8 cellular contexts compared by ENCODE assay signal in the genomic region with DNA sequence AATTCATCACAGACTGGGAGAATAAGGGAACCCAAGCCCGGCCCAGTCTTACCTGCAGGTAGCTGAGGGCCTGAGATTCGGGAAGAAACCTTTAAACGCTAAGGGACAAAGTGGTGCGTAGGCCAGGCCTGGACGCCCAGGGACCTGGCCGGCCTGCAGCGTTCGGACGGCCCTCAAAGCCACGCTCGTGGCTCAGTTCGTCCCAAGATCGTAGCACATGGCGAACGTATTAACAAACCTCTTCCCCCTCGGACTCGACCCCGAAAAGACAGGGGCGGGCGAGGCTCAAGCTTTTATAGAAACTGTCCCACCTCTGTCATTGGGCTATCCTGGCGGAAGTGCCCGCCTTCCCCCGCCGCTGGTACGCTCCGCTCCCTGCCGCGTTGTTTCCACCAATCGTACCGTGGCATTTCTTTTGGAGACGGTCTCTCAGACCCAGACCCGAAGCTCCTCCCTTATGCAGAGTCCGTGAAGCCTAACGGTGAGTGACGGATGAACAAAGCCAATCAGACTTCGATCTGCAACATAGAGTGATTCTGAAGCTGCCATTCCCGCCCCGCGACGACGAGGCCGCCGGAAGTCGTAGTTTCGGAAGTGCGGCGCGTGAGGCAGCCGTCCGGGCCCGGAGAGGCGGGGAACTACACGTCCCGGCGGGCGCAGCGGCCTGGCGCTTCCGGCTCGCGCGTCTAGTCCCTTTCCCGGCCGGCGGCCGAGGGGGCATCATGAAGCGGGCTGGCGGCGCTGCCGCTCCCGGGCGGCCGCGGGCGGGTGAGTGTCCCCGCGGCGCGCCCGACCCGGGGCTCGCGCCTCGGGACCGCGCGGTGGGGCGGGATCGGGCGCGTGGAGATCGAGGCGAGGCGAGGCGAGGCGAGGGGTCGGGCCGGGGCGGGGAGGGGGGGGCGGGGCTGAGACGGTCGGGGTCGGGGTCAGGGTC. TPM values are rescaled to one million over a fixed set of nuclear protein-coding genes. Genes with fewer than 3 reads are reported as not detected.
DNase-seq lines count a peak whose midpoint lies in the region; ATAC-seq and TF ChIP-seq lines count a peak whose summit lies in the region.

A gene (plus strand): TSS at position 692 of the 934 bp plus-strand sequence. CDS start 8,139 bp downstream, outside the sequence.

- peaks cover 30% of the 10 kb centered on the region for H3K36me3 ChIP-seq in ACC112 (ENCODE audit: insufficient read depth, low read length)
- H3K36me3 ChIP-seq in breast epithelium: no peaks in the 10 kb centered on the region
- peaks cover 20% of the 10 kb centered on the region for H3K36me3 ChIP-seq in iPS-18a (ENCODE audit: control insufficient read depth, low read depth, low read length)
- H3K36me3 ChIP-seq in skeletal muscle satellite cell (ENCODE audit: insufficient read depth, low read length): peaks cover 42% of the 10 kb centered on the region

- DNase-seq in NCI-H2196 treated with DMSO at 0.1 percent for 48 hours (lab: John Stamatoyannopoulos, UW; ENCODE audit: unreplicated experiment) (peak; percentile 99), breast epithelium (ENCODE audit: low spot score in 2 of 2) (peak; percentile 98 to 100)

- H3K4me3 ChIP-seq in ACC112 (ENCODE audit: low read depth, low read length) (peak within 1 kb of the TSS; percentile 98), breast epithelium (peak within 1 kb of the TSS; percentile 82 to 90 (median 89)), iPS-18a (ENCODE audit: low read length) (peak within 1 kb of the TSS; percentile 98), skeletal muscle satellite cell (ENCODE audit: low read length) (peak within 1 kb of the TSS; percentile 92)

- H3K27me3 ChIP-seq in ACC112 (ENCODE audit: insufficient read depth, low read length) (no peaks in the 10 kb centered on the region), breast epithelium (no peaks in the 10 kb centered on the region), iPS-18a (ENCODE audit: control insufficient read depth, insufficient read depth, low read length) (no peaks in the 10 kb centered on the region), skeletal muscle satellite cell (ENCODE audit: control insufficient read depth, insufficient read depth, low read length) (no peaks in the 10 kb centered on the region)

- H3K9me3 ChIP-seq in breast epithelium (no peaks in the 10 kb centered on the region), iPS-18a (ENCODE audit: control insufficient read depth, low read depth, low read length) (no peaks in the 10 kb centered on the region), skeletal muscle satellite cell (replicated peaks; ENCODE audit: low read length) (no peaks in the 10 kb centered on the region)

- H3K4me1 ChIP-seq in ACC112 (ENCODE audit: control insufficient read depth, insufficient read depth, low read length, unreplicated experiment) (peaks cover 55% of the 10 kb centered on the region), breast epithelium (peaks cover 51 to 61% of the 10 kb centered on the region in 2 donors), iPS-18a (ENCODE audit: control insufficient read depth, low read depth, low read length) (peaks cover 22% of the 10 kb centered on the region), skeletal muscle satellite cell (ENCODE audit: control insufficient read depth, insufficient read depth, low read length) (peaks cover 62% of the 10 kb centered on the region)

- H3K27ac ChIP-seq in ACC112 (ENCODE audit: low read depth, low read length): peak within 1 kb of the TSS; percentile 95
- H3K27ac ChIP-seq in VCaP: peak within 1 kb of the TSS; percentile 89
- peak within 1 kb of the TSS; percentile 84 to 97 for H3K27ac ChIP-seq in breast epithelium
- peak within 1 kb of the TSS; percentile 83 for H3K27ac ChIP-seq in iPS-18a (ENCODE audit: low read length)

- intact Hi-C loops in breast epithelium (cut with DNase I; ENCODE audit: low total_unique reads): no loop called here

- TF ChIP-seq POLR2A in breast epithelium (IDR thresholded peaks at IDR 0.05): peak; percentile 99

- H2AFZ ChIP-seq in ACC112 (ENCODE audit: low read length, unreplicated experiment): no peak within 1 kb of the TSS

- peak within 1 kb of the TSS; percentile 99 for H3K4me2 ChIP-seq in skeletal muscle satellite cell (ENCODE audit: low read length)

- H3K9ac ChIP-seq in iPS-18a (ENCODE audit: low read length): peak within 1 kb of the TSS; percentile 95
- peak within 1 kb of the TSS; percentile 96 for H3K9ac ChIP-seq in skeletal muscle satellite cell (ENCODE audit: low read depth, low read length)

- H3K79me2 ChIP-seq in ACC112 (ENCODE audit: control insufficient read depth, insufficient read depth, low read length, unreplicated experiment): peaks cover 84% of the 10 kb centered on the region

- peak; percentile 94 for ATAC-seq in GM18870 (IDR thresholded peaks at IDR 0.05; ENCODE audit: unreplicated experiment)
- peak; percentile 85 for ATAC-seq in HG03135 (IDR thresholded peaks at IDR 0.05; ENCODE audit: unreplicated experiment)

- TF ChIP-seq CTCF in VCaP (conservative IDR thresholded peaks at IDR 0.05) (no peak), breast epithelium (IDR thresholded peaks at IDR 0.05) (peak in 2 of 3 donors; percentile 9 to 27)

RNA-seq across cellular contexts. Expression of the gene that starts here (rescaled TPM):
- total RNA-seq in breast epithelium: 10 to 100 TPM; 28.4 to 35.4 (median 32.5) TPM
- total RNA-seq in skeletal muscle satellite cell (2012; rRNA removed): 55.3 and 64.7 TPM in 2 replicates

Comparison
In these comparisons a context has a peak if more than half of its experiments do, and no peak if none do; other contexts are left out.
1. Peak in every context shown above with its lines: DNase-seq, ATAC-seq, H3K4me3 ChIP-seq and H3K27ac ChIP-seq.